8 cellular contexts compared by ENCODE assay signal in genomic region chr16:57265850-57266530, GRCh38. TPM values are rescaled to one million over a fixed set of nuclear protein-coding genes. Genes with fewer than 3 reads are reported as not detected.
DNase-seq lines count a peak whose midpoint lies in the region; ATAC-seq and TF ChIP-seq lines count a peak whose summit lies in the region.

No MANE protein-coding gene starts in this region.

- intact Hi-C loops in activated T-helper 1 cell treated with anti-CD3 and anti-CD28 coated beads, Interleukin-12 subunit alpha, Interleukin-12 subunit beta, Interleukin-2, Interleukin-4 antibody, amounts not matched to agents 30 ng/mL and 10 ng/mL and 1 ng/mL, durations not matched to agents 14 hours and 24 hours and 36 hours (cut with micrococcal nuclease), result no loop called here
- intact Hi-C loops in left ventricle myocardium inferior (cut with micrococcal nuclease) (no loop called here), sigmoid colon (cut with DNase I) (no loop called here)

- no peaks in the 10 kb centered on the region for H3K9me3 Mint-ChIP-seq in activated T-helper 1 cell treated with anti-CD3 and anti-CD28 coated beads, Interleukin-12 subunit alpha, Interleukin-12 subunit beta, Interleukin-2, Interleukin-4 antibody, amounts not matched to agents 30 ng/mL and 10 ng/mL and 1 ng/mL, durations not matched to agents 14 hours and 24 hours and 36 hours

- TF ChIP-seq POLR2A in sigmoid colon (IDR thresholded peaks at IDR 0.05), result no peak

- no peak for TF ChIP-seq EP300 in sigmoid colon (IDR thresholded peaks at IDR 0.05)

- peak overlapping the region; percentile 43 for H3K4me3 Mint-ChIP-seq in activated T-helper 1 cell treated with anti-CD3 and anti-CD28 coated beads, Interleukin-12 subunit alpha, Interleukin-12 subunit beta, Interleukin-2, Interleukin-4 antibody, amounts not matched to agents 30 ng/mL and 10 ng/mL and 1 ng/mL, durations not matched to agents 14 hours and 24 hours and 36 hours

- H3K27me3 Mint-ChIP-seq in activated T-helper 1 cell treated with anti-CD3 and anti-CD28 coated beads, Interleukin-12 subunit alpha, Interleukin-12 subunit beta, Interleukin-2, Interleukin-4 antibody, amounts not matched to agents 30 ng/mL and 10 ng/mL and 1 ng/mL, durations not matched to agents 14 hours and 24 hours and 36 hours (ENCODE audit: insufficient read depth), result no peaks in the 10 kb centered on the region

- H3K4me3 ChIP-seq in left ventricle myocardium inferior (peak overlapping the region; percentile 45), sigmoid colon (no peak overlapping the region)

- no peak for ATAC-seq in HG02571 (IDR thresholded peaks at IDR 0.05; ENCODE audit: unreplicated experiment)

- WGBS in sigmoid colon, 2 donors, result 15 to 70% methylated on average over 16 of the region's 16 CpGs

- H3K27ac ChIP-seq in left ventricle myocardium inferior (replicated peaks), result peak overlapping the region; percentile 90
- peak overlapping the region; percentile 1 to 53 (median 32) for H3K27ac ChIP-seq in sigmoid colon

- DNase-seq in HT1080 (ENCODE audit: low read depth) (peak; percentile 32), left ventricle myocardium inferior (peak; percentile 81), sigmoid colon (no peak), SW 1271 (lab: John Stamatoyannopoulos, UW) (no peak), iPS-NIHi11 (ENCODE audit: low spot score) (no peak), SHP77 treated with DMSO at 0.1 percent for 48 hours (lab: John Stamatoyannopoulos, UW) (no peak)
- no peak for DNase-seq in activated T-helper 1 cell treated with anti-CD3 and anti-CD28 coated beads, Interleukin-12 subunit alpha, Interleukin-12 subunit beta, Interleukin-2, Interleukin-4 antibody, amounts not matched to agents 30 ng/mL and 10 ng/mL and 1 ng/mL, durations not matched to agents 14 hours and 24 hours and 36 hours (ENCODE audit: low spot score)

- H3K4me1 Mint-ChIP-seq in activated T-helper 1 cell treated with anti-CD3 and anti-CD28 coated beads, Interleukin-12 subunit alpha, Interleukin-12 subunit beta, Interleukin-2, Interleukin-4 antibody, amounts not matched to agents 30 ng/mL and 10 ng/mL and 1 ng/mL, durations not matched to agents 14 hours and 24 hours and 36 hours (ENCODE audit: low read depth), result peaks cover 13% of the 10 kb centered on the region

- H3K9me3 ChIP-seq in left ventricle myocardium inferior (replicated peaks), result no peaks in the 10 kb centered on the region
- no peaks in the 10 kb centered on the region for H3K9me3 ChIP-seq in sigmoid colon

- H3K27me3 ChIP-seq in left ventricle myocardium inferior (ENCODE audit: low read depth), result no peaks in the 10 kb centered on the region
- no peaks in the 10 kb centered on the region for H3K27me3 ChIP-seq in sigmoid colon

- no peak for TF ChIP-seq CTCF in left ventricle myocardium inferior (IDR thresholded peaks at IDR 0.05; ENCODE audit: borderline replicate concordance)
- no peak for TF ChIP-seq CTCF in sigmoid colon (IDR thresholded peaks at IDR 0.05)

- H3K27ac Mint-ChIP-seq in activated T-helper 1 cell treated with anti-CD3 and anti-CD28 coated beads, Interleukin-12 subunit alpha, Interleukin-12 subunit beta, Interleukin-2, Interleukin-4 antibody, amounts not matched to agents 30 ng/mL and 10 ng/mL and 1 ng/mL, durations not matched to agents 14 hours and 24 hours and 36 hours, result peak overlapping the region; percentile 75

- H3K36me3 ChIP-seq in left ventricle myocardium inferior (no peaks in the 10 kb centered on the region), sigmoid colon (no peaks in the 10 kb centered on the region)

- H3K36me3 Mint-ChIP-seq in activated T-helper 1 cell treated with anti-CD3 and anti-CD28 coated beads, Interleukin-12 subunit alpha, Interleukin-12 subunit beta, Interleukin-2, Interleukin-4 antibody, amounts not matched to agents 30 ng/mL and 10 ng/mL and 1 ng/mL, durations not matched to agents 14 hours and 24 hours and 36 hours (ENCODE audit: low read depth), result no peaks in the 10 kb centered on the region

- H3K4me1 ChIP-seq in left ventricle myocardium inferior (peaks cover 49% of the 10 kb centered on the region), sigmoid colon (peaks cover 0 to 4% (median 0%) of the 10 kb centered on the region in 4 donors)

RNA-seq across cellular contexts. Expression of gene PLLP, which starts 18.5 kb away (rescaled TPM):
- total RNA-seq in HT1080 (2014; rRNA removed; shearing (Covaris generic)), result 0.20 and 1.3 TPM in 2 replicates
- polyA plus RNA-seq in HT1080 (2015; cell fraction: cytosol; rRNA removed), result 0.28 and 0.38 TPM in 2 replicates
- polyA plus RNA-seq in HT1080 (2015; cell fraction: nucleus; rRNA removed), result 0.18 and 0.35 TPM in 2 replicates
- total RNA-seq in activated T-helper 1 cell treated with anti-CD3 and anti-CD28 coated beads, Interleukin-12 subunit alpha, Interleukin-12 subunit beta, Interleukin-2, Interleukin-4 antibody, amounts not matched to agents 30 ng/mL and 10 ng/mL and 1 ng/mL, durations not matched to agents 14 hours and 24 hours and 36 hours, result 0.26 TPM in 1 of 2 replicates, not detected in the other
- total RNA-seq in left ventricle myocardium inferior (5.2 TPM), sigmoid colon (1 to 10 TPM in 3 of 4 donors, under 1 TPM in 1; 0.99 to 4.7 (median 2.8) TPM)
- 10 to 100 TPM in 1 of 3 donors, 1 to 10 TPM in 2; 4.2 to 10.2 (median 8.0) TPM for polyA plus RNA-seq in sigmoid colon

RNA-seq across cellular contexts. Expression of gene ARL2BP, which starts 20.9 kb away (rescaled TPM):
- 55.3 and 70.5 TPM in 2 replicates for total RNA-seq in HT1080 (2014; rRNA removed; shearing (Covaris generic))
- 56.5 and 57.4 TPM in 2 replicates for polyA plus RNA-seq in HT1080 (2015; cell fraction: cytosol; rRNA removed)
- polyA plus RNA-seq in HT1080 (2015; cell fraction: nucleus; rRNA removed), result 20.0 and 21.6 TPM in 2 replicates
- 29.1 and 29.7 TPM in 2 replicates for total RNA-seq in activated T-helper 1 cell treated with anti-CD3 and anti-CD28 coated beads, Interleukin-12 subunit alpha, Interleukin-12 subunit beta, Interleukin-2, Interleukin-4 antibody, amounts not matched to agents 30 ng/mL and 10 ng/mL and 1 ng/mL, durations not matched to agents 14 hours and 24 hours and 36 hours
- total RNA-seq in left ventricle myocardium inferior (57.8 TPM), sigmoid colon (10 to 100 TPM; 64.7 to 85.6 (median 74.4) TPM)
- 10 to 100 TPM; 28.6 to 39.0 (median 36.8) TPM for polyA plus RNA-seq in sigmoid colon

Comparison
In these comparisons a context has a peak if more than half of its experiments do, and no peak if none do; other contexts are left out.
1. DNase-seq: peak in HT1080 (single experiment) and left ventricle myocardium inferior (single experiment); none in activated T-helper 1 cell treated with anti-CD3 and anti-CD28 coated beads, Interleukin-12 subunit alpha, Interleukin-12 subunit beta, Interleukin-2, Interleukin-4 antibody, amounts not matched to agents 30 ng/mL and 10 ng/mL and 1 ng/mL, durations not matched to agents 14 hours and 24 hours and 36 hours (single experiment), sigmoid colon (single experiment), SW 1271 (0 of 2), iPS-NIHi11 (single experiment) and SHP77 treated with DMSO at 0.1 percent for 48 hours (single experiment).